Comparison of ENCODE assay signal across 18 cellular contexts in the genomic region with DNA sequence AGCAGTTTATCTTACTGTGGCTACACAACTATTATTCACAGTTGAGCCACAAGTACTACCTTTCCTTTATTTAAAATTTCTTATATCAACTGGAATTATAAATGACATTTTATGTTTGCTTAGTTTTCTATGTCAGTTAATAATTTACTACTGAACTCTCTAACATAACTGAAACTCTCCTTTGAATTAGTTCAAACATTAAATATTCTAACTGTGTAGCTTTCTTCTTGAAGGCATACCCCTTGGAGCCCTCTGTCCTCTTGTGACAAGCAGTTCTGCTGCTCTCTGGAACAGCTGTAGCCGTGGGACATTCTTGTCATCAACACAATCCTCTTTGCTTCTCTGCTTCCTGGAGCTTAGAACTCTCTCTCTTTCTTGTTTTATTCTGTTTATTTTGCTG.
DNase-seq lines count a peak whose midpoint lies in the region; ATAC-seq and TF ChIP-seq lines count a peak whose summit lies in the region.
"Had no signal": no experiment of that assay in that cellular context is flagged by ENCODE, and none has a peak within 500 bp of the region (broad histone marks: within the 10 kb centered on the region; RNA-seq: fewer than 3 reads in every experiment).

No MANE protein-coding gene starts in this region.

- no peak overlapping the region for H2AFZ ChIP-seq in OCI-LY3 (ENCODE audit: low read depth, low read length)
- H2AFZ ChIP-seq: GM23338 had no signal

- H3K4me1 ChIP-seq in left ventricle myocardium inferior (peaks cover 8% of the 10 kb centered on the region), OCI-LY3 (ENCODE audit: low read length) (peaks cover 34% of the 10 kb centered on the region), mesendoderm (ENCODE audit: control insufficient read depth, low read depth, low read length) (no peaks in the 10 kb centered on the region), Peyer's patch (peaks cover 0 to 5% (median 0%) of the 10 kb centered on the region in 4 donors)

- H2BK5ac ChIP-seq in mesendoderm (ENCODE audit: low read length), result no peak overlapping the region

- no peak for TF ChIP-seq CTCF in left ventricle myocardium inferior (IDR thresholded peaks at IDR 0.05; ENCODE audit: borderline replicate concordance)
- TF ChIP-seq CTCF in OCI-LY3 (IDR thresholded peaks at IDR 0.05; ENCODE audit: low read depth, low read length), result no peak
- TF ChIP-seq CTCF in Peyer's patch (IDR thresholded peaks at IDR 0.05), result no peak

- H3K4me2 ChIP-seq in OCI-LY3 (ENCODE audit: low read length), result peak overlapping the region; percentile 33
- H3K4me2 ChIP-seq in mesendoderm (ENCODE audit: low read length), result no peak overlapping the region
- H3K4me2 ChIP-seq: GM23338 had no signal

- no peak overlapping the region for H3K18ac ChIP-seq in mesendoderm (ENCODE audit: low read length)

- H4K5ac ChIP-seq in mesendoderm (ENCODE audit: low read length), result no peak overlapping the region

- no peak overlapping the region for H2BK120ac ChIP-seq in mesendoderm (ENCODE audit: low read depth, low read length)

- intact Hi-C loops in left ventricle myocardium inferior (cut with micrococcal nuclease), result no loop called here
- intact Hi-C loops in left ventricle myocardium superior (cut with micrococcal nuclease), result no loop called here

- H3K9ac ChIP-seq in OCI-LY3 (ENCODE audit: low read length) (peak overlapping the region; percentile 49; the same call in 1 of the 2 replicates), mesendoderm (ENCODE audit: low read length) (no peak overlapping the region)

- no peaks in the 10 kb centered on the region for H3K27me3 ChIP-seq in left ventricle myocardium inferior (ENCODE audit: low read depth)
- H3K27me3 ChIP-seq in OCI-LY3 (ENCODE audit: low read depth, low read length), result no peaks in the 10 kb centered on the region
- H3K27me3 ChIP-seq in mesendoderm (ENCODE audit: insufficient read depth, low read length, poor library complexity), result no peaks in the 10 kb centered on the region
- no peaks in the 10 kb centered on the region for H3K27me3 ChIP-seq in Peyer's patch
- H3K27me3 ChIP-seq: dorsolateral prefrontal cortex had no signal

- no peak overlapping the region for H3K56ac ChIP-seq in mesendoderm (ENCODE audit: low read length)

- H3K79me2 ChIP-seq in OCI-LY3 (ENCODE audit: low read length) (no peaks in the 10 kb centered on the region), mesendoderm (ENCODE audit: control insufficient read depth, insufficient read depth, low read length) (no peaks in the 10 kb centered on the region)

- no peak overlapping the region for H2AK5ac ChIP-seq in mesendoderm (ENCODE audit: low read length)

- H4K8ac ChIP-seq in mesendoderm (ENCODE audit: low read depth, low read length), result no peak overlapping the region

- H3K36me3 ChIP-seq in left ventricle myocardium inferior (peaks cover 6% of the 10 kb centered on the region), OCI-LY3 (replicated peaks; ENCODE audit: low read depth, low read length) (peaks cover 52% of the 10 kb centered on the region), mesendoderm (ENCODE audit: control insufficient read depth, insufficient read depth, low read length) (no peaks in the 10 kb centered on the region), Peyer's patch (no peaks in the 10 kb centered on the region)

- no peak for TF ChIP-seq POLR2A in Peyer's patch (IDR thresholded peaks at IDR 0.05)

- no peak overlapping the region for H2BK15ac ChIP-seq in mesendoderm (replicated peaks; ENCODE audit: low read depth)

- H4K20me1 ChIP-seq in OCI-LY3 (ENCODE audit: insufficient read depth, low read length), result no peaks in the 10 kb centered on the region

- H3K23ac ChIP-seq in mesendoderm (ENCODE audit: low read length), result no peak overlapping the region

- H3K4me3 ChIP-seq in left ventricle myocardium inferior, result no peak overlapping the region
- H3K4me3 ChIP-seq in OCI-LY3 (ENCODE audit: low read length), result peak overlapping the region; percentile 16; the same call in 1 of the 2 replicates
- H3K4me3 ChIP-seq in mesendoderm (ENCODE audit: low read length), result no peak overlapping the region
- H3K4me3 ChIP-seq in Peyer's patch, result no peak overlapping the region
- H3K4me3 ChIP-seq: dorsolateral prefrontal cortex, GM23338 had no signal

- DNase-seq in left ventricle myocardium inferior (no peak), left ventricle myocardium superior (no peak), cortex of kidney (lab: John Stamatoyannopoulos, UW) (no peak), mesendoderm (no peak), iPS-NIHi11 (ENCODE audit: low spot score) (no peak), Peyer's patch (no peak)
- DNase-seq: activated CD4-positive, alpha-beta T cell treated with anti-CD3 and anti-CD28 coated beads for 36 hours; dorsolateral prefrontal cortex; glutamatergic neuron; NCI-H1417 treated with DMSO at 0.1 percent for 48 hours; nucleus accumbens; stimulated activated CD4-positive, alpha-beta T cell treated with anti-CD3 and anti-CD28 coated beads, Interleukin-4, amount 100 ng/mL, for 24 hours; T1000 had no signal

- no peak overlapping the region for H3K4ac ChIP-seq in mesendoderm (ENCODE audit: low read depth, low read length)

- no CpG with 5 or more reads among the region's 1 CpG for WGBS in mesendoderm (ENCODE audit: extremely low coverage, insufficient coverage, low lambda C conversion rate)

- ATAC-seq in left ventricle myocardium superior, result no peak
- ATAC-seq in HG02759 (IDR thresholded peaks at IDR 0.05; ENCODE audit: unreplicated experiment), result peak; percentile 33
- ATAC-seq: activated CD4-positive, alpha-beta T cell treated with anti-CD3 and anti-CD28 coated beads for 36 hours; activated naive CD4-positive, alpha-beta T cell treated with anti-CD3 and anti-CD28 coated beads, Interleukin-2, amount 50 U/mL, for 72 hours; esophagus mucosa; GM23338 had no signal

- H3K9me3 ChIP-seq in left ventricle myocardium inferior (replicated peaks), result peaks cover 17% of the 10 kb centered on the region
- H3K9me3 ChIP-seq in OCI-LY3 (ENCODE audit: insufficient read depth, low read length), result peaks cover 49% of the 10 kb centered on the region
- H3K9me3 ChIP-seq in Peyer's patch, result peaks cover 0 to 7% (median 0%) of the 10 kb centered on the region in 4 donors

- H3K79me1 ChIP-seq in mesendoderm (ENCODE audit: low read length), result no peaks in the 10 kb centered on the region

- H3K27ac ChIP-seq in left ventricle myocardium inferior (replicated peaks) (peak overlapping the region; percentile 10), OCI-LY3 (ENCODE audit: low read length) (peak overlapping the region; percentile 87), mesendoderm (ENCODE audit: low read depth, low read length) (no peak overlapping the region), Peyer's patch (no peak overlapping the region)
- H3K27ac ChIP-seq: dorsolateral prefrontal cortex had no signal

Comparison
In these comparisons a context has a peak if more than half of its experiments do, and no peak if none do; other contexts are left out.
1. H3K27ac ChIP-seq: peak in left ventricle myocardium inferior (single experiment) and OCI-LY3 (single experiment); none in mesendoderm (single experiment) and Peyer's patch (0 of 4).